ENCODE assay signal across 21 cellular contexts in the genomic region with DNA sequence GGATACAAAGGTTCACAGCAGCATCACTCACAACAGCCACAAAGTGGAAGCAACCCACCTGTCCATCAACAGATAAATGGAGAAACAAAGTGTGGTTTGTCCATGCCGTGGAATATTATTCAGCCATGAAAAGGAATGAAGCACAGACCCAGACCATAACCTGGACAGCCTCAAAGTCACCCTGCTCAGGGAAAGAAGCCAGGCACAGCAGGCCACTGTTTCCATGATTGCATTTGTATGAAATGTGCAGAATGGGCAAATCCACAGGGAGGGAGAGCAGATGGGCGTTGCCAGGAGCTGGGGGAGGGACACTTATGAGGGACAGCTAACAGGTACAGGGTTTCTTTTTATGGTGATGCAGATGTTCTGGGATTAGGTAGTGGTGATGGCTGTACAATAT. TPM values are rescaled to one million over a fixed set of nuclear protein-coding genes. Genes with fewer than 3 reads are reported as not detected.
"Had no signal": no experiment of that assay in that cellular context is flagged by ENCODE, and none has a peak within 500 bp of the region (broad histone marks: within the 10 kb centered on the region; RNA-seq: fewer than 3 reads in every experiment).

No MANE protein-coding gene starts in this region.

- H3K9me3 ChIP-seq: breast epithelium, gastrocnemius medialis had no signal

- H3K4me3 Mint-ChIP-seq: nephron progenitor cell had no signal

- H3K36me3 Mint-ChIP-seq: activated naive CD4-positive, alpha-beta T cell treated with anti-CD3 and anti-CD28 coated beads, Interleukin-2, amount 50 U/mL, for 72 hours had no signal

- DNase-seq: activated CD4-positive, alpha-beta T cell treated with anti-CD3 and anti-CD28 coated beads, Interleukin-2, amount 50 U/mL, for 1 hour; activated CD4-positive, CD25-positive, alpha-beta regulatory T cell; activated effector memory CD4-positive, alpha-beta T cell treated with Interleukin-2 at 50 U/mL for 16 hours; effector CD8-positive, alpha-beta T cell; gastrocnemius medialis; hypothalamus; mammary epithelial cell; nephron progenitor cell; stimulated activated CD4-positive, alpha-beta T cell treated with anti-CD3 and anti-CD28 coated beads, Interleukin-12 subunit alpha, Interleukin-12 subunit beta, amount 100 ng/mL, for 4 hours; stimulated activated CD8-positive, alpha-beta memory T cell treated with anti-CD3 and anti-CD28 coated beads, Interleukin-4, amount 100 ng/mL, for 48 hours; stimulated activated naive CD8-positive, alpha-beta T cell treated with anti-CD3 and anti-CD28 coated beads, Interleukin-15, Interleukin-2, amounts not matched to agents 100 U/mL and 50 U/mL, for 24 hours had no signal

- H3K36me3 ChIP-seq: breast epithelium, gastrocnemius medialis had no signal

- H3K9me3 Mint-ChIP-seq: activated naive CD4-positive, alpha-beta T cell treated with anti-CD3 and anti-CD28 coated beads, Interleukin-2, amount 50 U/mL, for 72 hours had no signal

- H3K27ac Mint-ChIP-seq: activated naive CD4-positive, alpha-beta T cell treated with anti-CD3 and anti-CD28 coated beads, Interleukin-2, amount 50 U/mL, for 72 hours; nephron progenitor cell had no signal

- H3K27ac ChIP-seq: breast epithelium, gastrocnemius medialis had no signal

- ATAC-seq: activated naive CD4-positive, alpha-beta T cell treated with anti-CD3 and anti-CD28 coated beads, Interleukin-2, amount 50 U/mL, for 72 hours; gastrocnemius medialis; sciatic nerve; SK-N-SH treated with all-trans-retinoic acid at 6 μM for 48 hours; stimulated activated naive CD8-positive, alpha-beta T cell treated with anti-CD3 and anti-CD28 coated beads, Interleukin-15, Interleukin-2, amounts not matched to agents 100 U/mL and 50 U/mL, for 24 hours had no signal

- H3K4me3 ChIP-seq: breast epithelium, gastrocnemius medialis had no signal

- H3K4me1 ChIP-seq: breast epithelium had no signal

RNA-seq across cellular contexts. Expression of gene FOXL3, which starts 30.3 kb away (rescaled TPM):
- total RNA-seq: activated naive CD4-positive, alpha-beta T cell treated with anti-CD3 and anti-CD28 coated beads, Interleukin-2, amount 50 U/mL, for 72 hours; breast epithelium; gastrocnemius medialis; mammary epithelial cell; mononuclear cell; omental fat pad; pulmonary artery endothelial cell; sciatic nerve; T-helper 1 cell treated with Interleukin-12 subunit alpha and Interleukin-12 subunit beta and Interleukin-4 antibody, amounts not matched to agents 30 ng/mL and 1 ng/mL, for 36 hours; temporal lobe; ureter had no signal
- polyA plus RNA-seq: mammary epithelial cell had no signal
